ENCODE assay signal across 27 cellular contexts in genomic region chr1:36143424-36143823, GRCh38. TPM values are rescaled to one million over a fixed set of nuclear protein-coding genes. Genes with fewer than 3 reads are reported as not detected.
DNase-seq lines count a peak whose midpoint lies in the region; ATAC-seq and TF ChIP-seq lines count a peak whose summit lies in the region.
"Had no signal": no experiment of that assay in that cellular context is flagged by ENCODE, and none has a peak within 500 bp of the region (broad histone marks: within the 10 kb centered on the region; RNA-seq: fewer than 3 reads in every experiment).

No MANE protein-coding gene starts in this region.

- ATAC-seq in CD4-positive, alpha-beta T cell (ENCODE audit: poor library complexity): no peak
- ATAC-seq in HG03565 (IDR thresholded peaks at IDR 0.05; ENCODE audit: unreplicated experiment): peak; percentile 43
- ATAC-seq: heart left ventricle; mucosa of descending colon; natural killer cell treated with Interleukin-12 subunit alpha and Interleukin-12 subunit beta and Interleukin-15 and Interleukin-18, amount 100 ng/mL, for 72 hours; WTC11 had no signal

- no peaks in the 10 kb centered on the region for H3K9me3 ChIP-seq in CD4-positive, alpha-beta T cell (ENCODE audit: control insufficient read depth, low read length)
- H3K9me3 ChIP-seq: heart left ventricle, mucosa of descending colon had no signal

- no peaks in the 10 kb centered on the region for H3K9me3 Mint-ChIP-seq in CD4-positive, alpha-beta T cell
- H3K9me3 Mint-ChIP-seq in neural crest cell: no peaks in the 10 kb centered on the region
- H3K9me3 Mint-ChIP-seq: activated naive CD8-positive, alpha-beta T cell treated with anti-CD3 and anti-CD28 coated beads, Interleukin-2, amount 10 ng/mL, durations not matched to agents 7 days and 5 days; IgD-negative memory B cell; natural killer cell treated with Interleukin-12 subunit alpha and Interleukin-12 subunit beta and Interleukin-15 and Interleukin-18, amount 100 ng/mL, for 72 hours; type B pancreatic cell had no signal

- intact Hi-C loops in CD4-positive, alpha-beta T cell (cut with DNase I, micrococcal nuclease): no loop called here

- H3K27me3 Mint-ChIP-seq in CD4-positive, alpha-beta T cell: no peaks in the 10 kb centered on the region
- H3K27me3 Mint-ChIP-seq in neural crest cell (ENCODE audit: low read depth): no peaks in the 10 kb centered on the region
- H3K27me3 Mint-ChIP-seq: activated naive CD8-positive, alpha-beta T cell treated with anti-CD3 and anti-CD28 coated beads, Interleukin-2, amount 10 ng/mL, durations not matched to agents 7 days and 5 days; IgD-negative memory B cell; natural killer cell treated with Interleukin-12 subunit alpha and Interleukin-12 subunit beta and Interleukin-15 and Interleukin-18, amount 100 ng/mL, for 72 hours; type B pancreatic cell had no signal

- in situ Hi-C loops in GM13977 (cut with MboI; ENCODE audit: low pct_unique_long_range_greater_than_20kb, low sequenced_read_pairs, unreplicated experiment): loop anchor here (25.0 kb wide), 1 partner anchor 269 kb away; no protein-coding TSS in a partner anchor

- TF ChIP-seq CTCF in CD4-positive, alpha-beta T cell (IDR thresholded peaks at IDR 0.05): no peak
- TF ChIP-seq CTCF in GM13977 (IDR thresholded peaks at IDR 0.05; ENCODE audit: extremely low read depth, insufficient read depth, missing control alignments) (no peak), neural crest cell (conservative IDR thresholded peaks at IDR 0.05) (no peak)

- H3K27ac ChIP-seq in CD4-positive, alpha-beta T cell (ENCODE audit: low read depth, low read length): no peak overlapping the region
- H3K27ac ChIP-seq: C4-2B, heart left ventricle had no signal

- H3K27ac Mint-ChIP-seq in CD4-positive, alpha-beta T cell: peak overlapping the region; percentile 0
- H3K27ac Mint-ChIP-seq in neural crest cell (ENCODE audit: unreplicated experiment): no peak overlapping the region
- H3K27ac Mint-ChIP-seq: activated naive CD8-positive, alpha-beta T cell treated with anti-CD3 and anti-CD28 coated beads, Interleukin-2, amount 10 ng/mL, durations not matched to agents 7 days and 5 days; natural killer cell treated with Interleukin-12 subunit alpha and Interleukin-12 subunit beta and Interleukin-15 and Interleukin-18, amount 100 ng/mL, for 72 hours; type B pancreatic cell; WTC11 had no signal

- H3K36me3 Mint-ChIP-seq in CD4-positive, alpha-beta T cell (ENCODE audit: low read depth): peaks cover 34% of the 10 kb centered on the region
- H3K36me3 Mint-ChIP-seq in neural crest cell (ENCODE audit: low read depth): peaks cover 4% of the 10 kb centered on the region

- peaks cover 46% of the 10 kb centered on the region for H3K4me1 Mint-ChIP-seq in CD4-positive, alpha-beta T cell (ENCODE audit: low read depth)
- H3K4me1 Mint-ChIP-seq in neural crest cell: peaks cover 11% of the 10 kb centered on the region

- no peaks in the 10 kb centered on the region for H3K27me3 ChIP-seq in CD4-positive, alpha-beta T cell (ENCODE audit: control insufficient read depth, insufficient read depth, low read length)
- H3K27me3 ChIP-seq: heart left ventricle had no signal

- DNase-seq in CD4-positive, alpha-beta T cell: no peak
- peak; percentile 58 for DNase-seq in GM13977 (ENCODE audit: low spot score)
- DNase-seq in neural crest cell (ENCODE audit: low read depth, low spot score): no peak
- DNase-seq in T1000 (lab: John Stamatoyannopoulos, UW): no peak
- no peak for DNase-seq in NK-92 (lab: John Stamatoyannopoulos, UW; ENCODE audit: unreplicated experiment)
- DNase-seq in stimulated activated CD4-positive, alpha-beta T cell treated with anti-CD3 and anti-CD28 coated beads, Interleukin-12 subunit alpha, Interleukin-12 subunit beta, amount 100 ng/mL, for 4 hours: no peak
- DNase-seq: activated naive CD8-positive, alpha-beta T cell treated with anti-CD3 and anti-CD28 coated beads, Interleukin-2, amount 10 ng/mL, durations not matched to agents 7 days and 5 days; caudate nucleus; cortex of kidney; EL; GOT3; kidney glomerular epithelial cell; mucosa of descending colon; NCI-H1105 treated with DMSO at 0.1 percent for 48 hours; NCI-H2029; NCI-H2227 treated with DMSO at 0.1 percent for 48 hours; stimulated activated CD4-positive, alpha-beta T cell treated with anti-CD3 and anti-CD28 coated beads, Interleukin-2, amount 100 ng/mL, for 24 hours; SW 1271 had no signal

- H3K4me3 Mint-ChIP-seq in CD4-positive, alpha-beta T cell: no peak overlapping the region
- peak overlapping the region; percentile 2 for H3K4me3 Mint-ChIP-seq in neural crest cell
- H3K4me3 Mint-ChIP-seq: activated naive CD8-positive, alpha-beta T cell treated with anti-CD3 and anti-CD28 coated beads, Interleukin-2, amount 10 ng/mL, durations not matched to agents 7 days and 5 days; natural killer cell treated with Interleukin-12 subunit alpha and Interleukin-12 subunit beta and Interleukin-15 and Interleukin-18, amount 100 ng/mL, for 72 hours; type B pancreatic cell; WTC11 had no signal

- CTCF ChIA-PET in CD4-positive, alpha-beta T cell (lab: Charles Lee): no interaction called here

- POLR2A ChIA-PET in CD4-positive, alpha-beta T cell (lab: Charles Lee): no interaction called here

RNA-seq across cellular contexts. Expression of gene TRAPPC3, which starts 5.9 kb away (rescaled TPM):
- 10 to 100 TPM; 18.4 to 21.3 TPM for total RNA-seq in CD4-positive, alpha-beta T cell
- total RNA-seq in neural crest cell: 48.6 and 52.8 TPM in 2 replicates

RNA-seq across cellular contexts. Expression of gene MAP7D1, which starts 12.5 kb away (rescaled TPM):
- 100 to 1,000 TPM; 156 to 163 TPM for total RNA-seq in CD4-positive, alpha-beta T cell
- total RNA-seq in neural crest cell: 165 and 166 TPM in 2 replicates

RNA-seq across cellular contexts. Expression of gene COL8A2, which starts 18.4 kb away (rescaled TPM):
- total RNA-seq in CD4-positive, alpha-beta T cell: under 1 TPM; 0.05 to 0.06 TPM
- total RNA-seq in neural crest cell: 0.09 TPM in 2 replicates

RNA-seq across cellular contexts. Expression of gene ADPRS, which starts 54.7 kb away (rescaled TPM):
- total RNA-seq in CD4-positive, alpha-beta T cell: 10 to 100 TPM; 22.6 to 24.6 TPM
- total RNA-seq in neural crest cell: 33.8 and 34.0 TPM in 2 replicates

RNA-seq across cellular contexts. Expression of gene TEKT2, which starts 59.5 kb away (rescaled TPM):
- under 1 TPM; 0.22 to 0.33 TPM for total RNA-seq in CD4-positive, alpha-beta T cell
- 7.4 and 8.4 TPM in 2 replicates for total RNA-seq in neural crest cell
- total RNA-seq: activated naive CD8-positive, alpha-beta T cell treated with anti-CD3 and anti-CD28 coated beads, Interleukin-2, amount 10 ng/mL, durations not matched to agents 7 days and 5 days; fibroblast of villous mesenchyme; natural killer cell treated with Interleukin-12 subunit alpha and Interleukin-12 subunit beta and Interleukin-15 and Interleukin-18, amount 100 ng/mL, for 72 hours; osteoblast had no signal
